In the genomic region with DNA sequence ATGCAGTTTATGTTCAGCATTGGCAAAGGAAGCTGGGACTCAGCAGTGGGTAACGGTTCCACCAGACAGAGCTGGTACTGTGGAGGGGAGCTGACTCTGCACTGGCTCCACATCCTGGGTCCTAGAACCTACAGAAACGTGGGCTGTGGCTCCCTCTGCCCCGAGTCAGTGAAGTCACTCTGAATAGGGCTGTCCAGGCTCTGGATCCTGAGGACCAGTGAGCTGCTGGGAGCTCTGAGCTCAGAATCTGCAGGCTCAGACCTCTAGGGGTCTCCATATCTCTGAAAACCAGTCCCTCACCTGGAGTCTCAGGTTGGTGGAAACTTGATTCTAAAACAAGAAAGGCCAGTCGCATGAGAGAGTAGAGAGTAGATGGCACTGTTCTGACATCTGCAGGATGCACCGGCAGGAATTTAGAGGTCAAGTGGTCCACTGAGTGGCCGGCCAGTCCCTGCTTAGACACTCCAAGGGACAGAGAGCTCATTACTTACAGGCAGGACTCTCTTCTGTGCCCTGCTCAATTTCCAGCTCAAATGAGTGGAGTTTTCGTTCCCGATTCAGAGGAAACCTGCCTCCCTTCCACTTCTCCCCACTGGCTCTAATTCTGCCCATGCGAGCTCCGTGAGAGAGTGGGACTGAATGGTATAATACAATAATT, we compare ENCODE assay signal across 1 cellular context.
TF ChIP-seq lines count a peak whose summit lies in the region.

No MANE protein-coding gene starts in this region.

TF ChIP-seq in H1, 55 proteins besides CTCF, POLR2A, EP300 and RAD21:
- TF ChIP-seq USF2 (IDR thresholded peaks at IDR 0.05; ENCODE audit: low read length) = no peak
- TF ChIP-seq TCF12 (IDR thresholded peaks at IDR 0.05; ENCODE audit: low read depth, low read length) = 0 out of 2 replicates have a peak, but pooled peaks have one; percentile 21
- no peak for TF ChIP-seq ATF3 (IDR thresholded peaks at IDR 0.05; ENCODE audit: insufficient read depth, low read depth, low read length)
- TF ChIP-seq KDM1A (IDR thresholded peaks at IDR 0.05; ENCODE audit: borderline replicate concordance, low read length) = peak; percentile 32; the same call in 1 of the 2 replicates
- no peak for TF ChIP-seq NANOG (IDR thresholded peaks at IDR 0.05; ENCODE audit: insufficient read depth, low read depth, low read length, poor library complexity, severe bottlenecking)
- no peak for TF ChIP-seq PHF8 (conservative IDR thresholded peaks at IDR 0.05; ENCODE audit: low read depth, low read length)
- no peak for TF ChIP-seq RXRA (IDR thresholded peaks at IDR 0.05; ENCODE audit: insufficient read depth, low read depth, low read length)
- no peak for TF ChIP-seq SRF (IDR thresholded peaks at IDR 0.05; ENCODE audit: low read depth, low read length)
- no peak for TF ChIP-seq RNF2 (IDR thresholded peaks at IDR 0.05; ENCODE audit: borderline replicate concordance, low read depth, low read length, missing control alignments, poor library complexity, severe bottlenecking)
- TF ChIP-seq YY1 (IDR thresholded peaks at IDR 0.05; ENCODE audit: low read depth, low read length) = 0 out of 2 replicates have a peak, but pooled peaks have one; percentile 29
- TF ChIP-seq, protein P1, sequence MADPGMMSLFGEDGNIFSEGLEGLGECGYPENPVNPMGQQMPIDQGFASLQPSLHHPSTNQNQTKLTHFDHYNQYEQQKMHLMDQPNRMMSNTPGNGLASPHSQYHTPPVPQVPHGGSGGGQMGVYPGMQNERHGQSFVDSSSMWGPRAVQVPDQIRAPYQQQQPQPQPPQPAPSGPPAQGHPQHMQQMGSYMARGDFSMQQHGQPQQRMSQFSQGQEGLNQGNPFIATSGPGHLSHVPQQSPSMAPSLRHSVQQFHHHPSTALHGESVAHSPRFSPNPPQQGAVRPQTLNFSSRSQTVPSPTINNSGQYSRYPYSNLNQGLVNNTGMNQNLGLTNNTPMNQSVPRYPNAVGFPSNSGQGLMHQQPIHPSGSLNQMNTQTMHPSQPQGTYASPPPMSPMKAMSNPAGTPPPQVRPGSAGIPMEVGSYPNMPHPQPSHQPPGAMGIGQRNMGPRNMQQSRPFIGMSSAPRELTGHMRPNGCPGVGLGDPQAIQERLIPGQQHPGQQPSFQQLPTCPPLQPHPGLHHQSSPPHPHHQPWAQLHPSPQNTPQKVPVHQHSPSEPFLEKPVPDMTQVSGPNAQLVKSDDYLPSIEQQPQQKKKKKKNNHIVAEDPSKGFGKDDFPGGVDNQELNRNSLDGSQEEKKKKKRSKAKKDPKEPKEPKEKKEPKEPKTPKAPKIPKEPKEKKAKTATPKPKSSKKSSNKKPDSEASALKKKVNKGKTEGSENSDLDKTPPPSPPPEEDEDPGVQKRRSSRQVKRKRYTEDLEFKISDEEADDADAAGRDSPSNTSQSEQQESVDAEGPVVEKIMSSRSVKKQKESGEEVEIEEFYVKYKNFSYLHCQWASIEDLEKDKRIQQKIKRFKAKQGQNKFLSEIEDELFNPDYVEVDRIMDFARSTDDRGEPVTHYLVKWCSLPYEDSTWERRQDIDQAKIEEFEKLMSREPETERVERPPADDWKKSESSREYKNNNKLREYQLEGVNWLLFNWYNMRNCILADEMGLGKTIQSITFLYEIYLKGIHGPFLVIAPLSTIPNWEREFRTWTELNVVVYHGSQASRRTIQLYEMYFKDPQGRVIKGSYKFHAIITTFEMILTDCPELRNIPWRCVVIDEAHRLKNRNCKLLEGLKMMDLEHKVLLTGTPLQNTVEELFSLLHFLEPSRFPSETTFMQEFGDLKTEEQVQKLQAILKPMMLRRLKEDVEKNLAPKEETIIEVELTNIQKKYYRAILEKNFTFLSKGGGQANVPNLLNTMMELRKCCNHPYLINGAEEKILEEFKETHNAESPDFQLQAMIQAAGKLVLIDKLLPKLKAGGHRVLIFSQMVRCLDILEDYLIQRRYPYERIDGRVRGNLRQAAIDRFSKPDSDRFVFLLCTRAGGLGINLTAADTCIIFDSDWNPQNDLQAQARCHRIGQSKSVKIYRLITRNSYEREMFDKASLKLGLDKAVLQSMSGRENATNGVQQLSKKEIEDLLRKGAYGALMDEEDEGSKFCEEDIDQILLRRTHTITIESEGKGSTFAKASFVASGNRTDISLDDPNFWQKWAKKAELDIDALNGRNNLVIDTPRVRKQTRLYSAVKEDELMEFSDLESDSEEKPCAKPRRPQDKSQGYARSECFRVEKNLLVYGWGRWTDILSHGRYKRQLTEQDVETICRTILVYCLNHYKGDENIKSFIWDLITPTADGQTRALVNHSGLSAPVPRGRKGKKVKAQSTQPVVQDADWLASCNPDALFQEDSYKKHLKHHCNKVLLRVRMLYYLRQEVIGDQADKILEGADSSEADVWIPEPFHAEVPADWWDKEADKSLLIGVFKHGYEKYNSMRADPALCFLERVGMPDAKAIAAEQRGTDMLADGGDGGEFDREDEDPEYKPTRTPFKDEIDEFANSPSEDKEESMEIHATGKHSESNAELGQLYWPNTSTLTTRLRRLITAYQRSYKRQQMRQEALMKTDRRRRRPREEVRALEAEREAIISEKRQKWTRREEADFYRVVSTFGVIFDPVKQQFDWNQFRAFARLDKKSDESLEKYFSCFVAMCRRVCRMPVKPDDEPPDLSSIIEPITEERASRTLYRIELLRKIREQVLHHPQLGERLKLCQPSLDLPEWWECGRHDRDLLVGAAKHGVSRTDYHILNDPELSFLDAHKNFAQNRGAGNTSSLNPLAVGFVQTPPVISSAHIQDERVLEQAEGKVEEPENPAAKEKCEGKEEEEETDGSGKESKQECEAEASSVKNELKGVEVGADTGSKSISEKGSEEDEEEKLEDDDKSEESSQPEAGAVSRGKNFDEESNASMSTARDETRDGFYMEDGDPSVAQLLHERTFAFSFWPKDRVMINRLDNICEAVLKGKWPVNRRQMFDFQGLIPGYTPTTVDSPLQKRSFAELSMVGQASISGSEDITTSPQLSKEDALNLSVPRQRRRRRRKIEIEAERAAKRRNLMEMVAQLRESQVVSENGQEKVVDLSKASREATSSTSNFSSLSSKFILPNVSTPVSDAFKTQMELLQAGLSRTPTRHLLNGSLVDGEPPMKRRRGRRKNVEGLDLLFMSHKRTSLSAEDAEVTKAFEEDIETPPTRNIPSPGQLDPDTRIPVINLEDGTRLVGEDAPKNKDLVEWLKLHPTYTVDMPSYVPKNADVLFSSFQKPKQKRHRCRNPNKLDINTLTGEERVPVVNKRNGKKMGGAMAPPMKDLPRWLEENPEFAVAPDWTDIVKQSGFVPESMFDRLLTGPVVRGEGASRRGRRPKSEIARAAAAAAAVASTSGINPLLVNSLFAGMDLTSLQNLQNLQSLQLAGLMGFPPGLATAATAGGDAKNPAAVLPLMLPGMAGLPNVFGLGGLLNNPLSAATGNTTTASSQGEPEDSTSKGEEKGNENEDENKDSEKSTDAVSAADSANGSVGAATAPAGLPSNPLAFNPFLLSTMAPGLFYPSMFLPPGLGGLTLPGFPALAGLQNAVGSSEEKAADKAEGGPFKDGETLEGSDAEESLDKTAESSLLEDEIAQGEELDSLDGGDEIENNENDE (IDR thresholded peaks at IDR 0.05; ENCODE audit: insufficient replicate concordance, low read length) = no peak
